15 cellular contexts compared by ENCODE assay signal in the genomic region with DNA sequence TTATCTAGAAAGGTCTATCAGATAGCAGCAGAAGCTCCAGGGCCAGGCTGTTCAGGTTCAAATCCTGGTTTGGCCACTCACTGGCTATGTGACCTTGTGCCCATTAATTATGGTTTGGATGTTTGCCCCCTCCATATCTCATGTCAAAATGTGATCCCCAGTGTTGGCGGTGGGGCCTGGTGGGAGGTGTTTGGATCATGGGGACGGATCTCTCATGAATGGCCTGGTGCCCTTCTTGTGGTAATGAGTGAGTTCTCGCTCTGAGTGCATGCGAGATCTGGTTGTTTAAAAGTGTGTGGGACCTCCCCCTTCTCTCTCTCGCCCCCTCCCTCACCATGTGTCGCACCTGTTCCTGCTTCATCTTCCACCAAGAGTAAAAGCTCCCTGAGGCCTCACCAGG.
"Had no signal": no experiment of that assay in that cellular context is flagged by ENCODE, and none has a peak within 500 bp of the region (broad histone marks: within the 10 kb centered on the region; RNA-seq: fewer than 3 reads in every experiment).

No MANE protein-coding gene starts in this region.

- H3K27ac ChIP-seq: epithelial cell of prostate, foreskin keratinocyte, left lung, ovary, transverse colon had no signal

- H3K9me3 Mint-ChIP-seq: activated B cell treated with CpG ODN at 0.5 μM for 24 hours; activated CD4-positive, alpha-beta memory T cell treated with anti-CD3 and anti-CD28 coated beads, Interleukin-2, amount 10 ng/mL, durations not matched to agents 7 days and 5 days; activated T-helper 1 cell treated with anti-CD3 and anti-CD28 coated beads, Interleukin-12 subunit alpha, Interleukin-12 subunit beta, Interleukin-2, Interleukin-4 antibody, amounts not matched to agents 30 ng/mL and 10 ng/mL and 1 ng/mL, durations not matched to agents 14 hours and 24 hours and 36 hours; T-cell had no signal

- H3K36me3 Mint-ChIP-seq: activated naive CD8-positive, alpha-beta T cell; naive B cell; T-cell had no signal

- H3K27me3 ChIP-seq: ovary, transverse colon had no signal

- H3K4me1 ChIP-seq: foreskin keratinocyte, left lung, transverse colon had no signal

- H3K27me3 Mint-ChIP-seq: activated B cell treated with CpG ODN at 0.5 μM for 24 hours; activated CD4-positive, alpha-beta memory T cell treated with anti-CD3 and anti-CD28 coated beads, Interleukin-2, amount 10 ng/mL, durations not matched to agents 7 days and 5 days; activated naive CD8-positive, alpha-beta T cell; T-cell had no signal

- H3K4me1 Mint-ChIP-seq: activated B cell treated with CpG ODN at 0.5 μM for 24 hours; activated CD4-positive, alpha-beta memory T cell treated with anti-CD3 and anti-CD28 coated beads, Interleukin-2, amount 10 ng/mL, durations not matched to agents 7 days and 5 days; naive B cell had no signal

- DNase-seq: activated B cell treated with CpG ODN at 0.5 μM for 24 hours; activated CD4-positive, alpha-beta memory T cell treated with anti-CD3 and anti-CD28 coated beads, Interleukin-2, amount 10 ng/mL, durations not matched to agents 7 days and 5 days; activated CD4-positive, alpha-beta T cell treated with anti-CD3 and anti-CD28 coated beads for 48 hours; amniotic stem cell; foreskin keratinocyte; left lung; naive B cell; ovary; stimulated activated naive CD8-positive, alpha-beta T cell treated with anti-CD3 and anti-CD28 coated beads, Interleukin-15, Interleukin-2, amounts not matched to agents 100 U/mL and 50 U/mL, for 24 hours; transverse colon had no signal

- H3K36me3 ChIP-seq: left lung, ovary, transverse colon had no signal

- H3K9me3 ChIP-seq: left lung, ovary, SK-N-SH, transverse colon had no signal

- H3K4me3 Mint-ChIP-seq: activated B cell treated with CpG ODN at 0.5 μM for 24 hours; activated CD4-positive, alpha-beta memory T cell treated with anti-CD3 and anti-CD28 coated beads, Interleukin-2, amount 10 ng/mL, durations not matched to agents 7 days and 5 days; activated naive CD8-positive, alpha-beta T cell; activated T-helper 1 cell treated with anti-CD3 and anti-CD28 coated beads, Interleukin-12 subunit alpha, Interleukin-12 subunit beta, Interleukin-2, Interleukin-4 antibody, amounts not matched to agents 30 ng/mL and 10 ng/mL and 1 ng/mL, durations not matched to agents 14 hours and 24 hours and 36 hours; naive B cell; T-cell had no signal

- H3K4me3 ChIP-seq: left lung, ovary, transverse colon had no signal

- H3K27ac Mint-ChIP-seq: activated B cell treated with CpG ODN at 0.5 μM for 24 hours; activated CD4-positive, alpha-beta memory T cell treated with anti-CD3 and anti-CD28 coated beads, Interleukin-2, amount 10 ng/mL, durations not matched to agents 7 days and 5 days; activated naive CD8-positive, alpha-beta T cell; activated T-helper 1 cell treated with anti-CD3 and anti-CD28 coated beads, Interleukin-12 subunit alpha, Interleukin-12 subunit beta, Interleukin-2, Interleukin-4 antibody, amounts not matched to agents 30 ng/mL and 10 ng/mL and 1 ng/mL, durations not matched to agents 14 hours and 24 hours and 36 hours; naive B cell; T-cell had no signal
